13 cellular contexts compared by ENCODE assay signal in the genomic region with DNA sequence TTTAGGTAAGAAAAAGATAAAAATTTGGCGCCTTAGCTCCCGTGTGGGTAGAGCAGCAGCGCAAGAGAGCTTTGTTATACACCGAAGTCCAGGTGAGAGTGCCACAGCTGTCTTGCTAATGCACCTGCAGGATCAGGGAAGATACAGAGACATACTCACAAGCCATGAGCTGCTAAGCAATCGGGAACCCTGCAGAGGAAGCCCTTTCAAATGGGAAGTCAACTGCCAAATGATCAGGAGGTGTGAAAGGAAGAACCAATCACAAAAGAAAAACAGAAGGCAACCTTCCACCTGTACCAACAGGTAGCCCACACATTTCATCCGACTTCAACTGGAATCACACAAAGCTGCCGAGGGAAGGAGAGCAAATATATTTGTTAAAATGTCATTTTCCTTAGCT.
DNase-seq lines count a peak whose midpoint lies in the region; TF ChIP-seq lines count a peak whose summit lies in the region.
"Had no signal": no experiment of that assay in that cellular context is flagged by ENCODE, and none has a peak within 500 bp of the region (broad histone marks: within the 10 kb centered on the region; RNA-seq: fewer than 3 reads in every experiment).

No MANE protein-coding gene starts in this region.

- WGBS in endodermal cell (ENCODE audit: insufficient coverage in 1 of 2, insufficient read length in 1 of 2), 2 experiments = 70 to 85% methylated on average over 4 to 7 of the region's 7 CpGs
- no CpG with 5 or more reads among the region's 7 CpGs for whole genome bisulfite sequencing in iPS DF 6.9 (ENCODE audit: insufficient coverage, insufficient read length)

- DNase-seq in H7 (peak; percentile 12), endodermal cell (peak; percentile 74), iPS DF 6.9 (ENCODE audit: low read depth, low spot score) (peak; percentile 20), PC-9 (no peak), MG63 (no peak), AG08395 (ENCODE audit: low spot score) (no peak)
- no peak for DNase-seq in activated CD4-positive, alpha-beta memory T cell treated with anti-CD3 and anti-CD28 coated beads, Interleukin-2, amount 10 ng/mL, durations not matched to agents 7 days and 5 days
- DNase-seq: BE2C; C1 segment of cervical spinal cord; Caco-2; CD4-positive, CD25-positive, alpha-beta regulatory T cell; GOT3; HCEC 1CT had no signal

- H3K36me3 ChIP-seq in H7 (replicated peaks; ENCODE audit: control insufficient read depth, insufficient read depth, low read length) = no peaks in the 10 kb centered on the region
- H3K36me3 ChIP-seq in endodermal cell (ENCODE audit: control insufficient read depth, insufficient read depth, low read length) = no peaks in the 10 kb centered on the region
- H3K36me3 ChIP-seq in iPS DF 6.9 (ENCODE audit: control insufficient read depth, insufficient read depth, low read length) = no peaks in the 10 kb centered on the region
- H3K36me3 ChIP-seq in PC-9 (ENCODE audit: low read depth) = no peaks in the 10 kb centered on the region
- no peaks in the 10 kb centered on the region for H3K36me3 ChIP-seq in MG63
- H3K36me3 ChIP-seq: BE2C had no signal

- H3K27ac ChIP-seq in endodermal cell (ENCODE audit: low read depth, low read length) (no peak overlapping the region), iPS DF 6.9 (ENCODE audit: low read length) (no peak overlapping the region), PC-9 (no peak overlapping the region)

- intact Hi-C loops in PC-9 (cut with micrococcal nuclease; ENCODE audit: unreplicated experiment) = no loop called here

- no peak overlapping the region for H3K27ac Mint-ChIP-seq in endodermal cell
- no peak overlapping the region for H3K27ac Mint-ChIP-seq in activated CD4-positive, alpha-beta memory T cell treated with anti-CD3 and anti-CD28 coated beads, Interleukin-2, amount 10 ng/mL, durations not matched to agents 7 days and 5 days
- H3K27ac Mint-ChIP-seq: CD4-positive, CD25-positive, alpha-beta regulatory T cell had no signal

- no peaks in the 10 kb centered on the region for H3K36me3 Mint-ChIP-seq in endodermal cell (ENCODE audit: low read depth)
- H3K36me3 Mint-ChIP-seq in activated CD4-positive, alpha-beta memory T cell treated with anti-CD3 and anti-CD28 coated beads, Interleukin-2, amount 10 ng/mL, durations not matched to agents 7 days and 5 days (ENCODE audit: low read depth) = no peaks in the 10 kb centered on the region
- H3K36me3 Mint-ChIP-seq: CD4-positive, CD25-positive, alpha-beta regulatory T cell had no signal

- CTCF ChIA-PET in PC-9 (lab: Charles Lee) = no interaction called here
- CTCF ChIA-PET in activated CD4-positive, alpha-beta memory T cell treated with anti-CD3 and anti-CD28 coated beads, Interleukin-2, amount 10 ng/mL, durations not matched to agents 7 days and 5 days (lab: Charles Lee) = no interaction called here

- no peaks in the 10 kb centered on the region for H3F3A ChIP-seq in PC-9 (ENCODE audit: insufficient read depth, low read depth)

- H3K27me3 Mint-ChIP-seq in endodermal cell (ENCODE audit: insufficient read depth) = peaks cover 6% of the 10 kb centered on the region
- no peaks in the 10 kb centered on the region for H3K27me3 Mint-ChIP-seq in activated CD4-positive, alpha-beta memory T cell treated with anti-CD3 and anti-CD28 coated beads, Interleukin-2, amount 10 ng/mL, durations not matched to agents 7 days and 5 days
- H3K27me3 Mint-ChIP-seq: CD4-positive, CD25-positive, alpha-beta regulatory T cell had no signal

- no peak overlapping the region for H3K4me3 ChIP-seq in H7 (ENCODE audit: insufficient read depth, low read depth, low read length)
- H3K4me3 ChIP-seq in endodermal cell (ENCODE audit: low read length) = no peak overlapping the region
- H3K4me3 ChIP-seq in iPS DF 6.9 (ENCODE audit: low read length) = no peak overlapping the region
- no peak overlapping the region for H3K4me3 ChIP-seq in PC-9
- no peak overlapping the region for H3K4me3 ChIP-seq in MG63

- H3K9me3 ChIP-seq in endodermal cell (ENCODE audit: control insufficient read depth, low read length) (no peaks in the 10 kb centered on the region), iPS DF 6.9 (ENCODE audit: control insufficient read depth, insufficient read depth, low read length) (no peaks in the 10 kb centered on the region), PC-9 (ENCODE audit: insufficient read depth, low read depth) (no peaks in the 10 kb centered on the region), MG63 (no peaks in the 10 kb centered on the region)
- H3K9me3 ChIP-seq: BE2C, Caco-2 had no signal

- H3K4me2 ChIP-seq in PC-9 = no peak overlapping the region

- no peaks in the 10 kb centered on the region for H3K4me1 Mint-ChIP-seq in endodermal cell
- H3K4me1 Mint-ChIP-seq in activated CD4-positive, alpha-beta memory T cell treated with anti-CD3 and anti-CD28 coated beads, Interleukin-2, amount 10 ng/mL, durations not matched to agents 7 days and 5 days = no peaks in the 10 kb centered on the region
- H3K4me1 Mint-ChIP-seq: CD4-positive, CD25-positive, alpha-beta regulatory T cell had no signal

- BruUV-seq in PC-9 (replicated peaks; lab: Mats Ljungman, UMichigan) = no TSS peak

- no peaks in the 10 kb centered on the region for H3K9me2 ChIP-seq in PC-9 (ENCODE audit: insufficient read depth)

- H3K27me3 ChIP-seq in H7 (ENCODE audit: control insufficient read depth, insufficient read depth, low read length) (no peaks in the 10 kb centered on the region), endodermal cell (ENCODE audit: control insufficient read depth, insufficient read depth, low read length, poor library complexity, severe bottlenecking) (no peaks in the 10 kb centered on the region), iPS DF 6.9 (ENCODE audit: control insufficient read depth, insufficient read depth, low read length) (no peaks in the 10 kb centered on the region), PC-9 (ENCODE audit: insufficient read depth, low read depth) (peaks cover 5% of the 10 kb centered on the region), MG63 (no peaks in the 10 kb centered on the region)
- H3K27me3 ChIP-seq: BE2C had no signal

- H3K9me3 Mint-ChIP-seq in endodermal cell = peaks cover 8% of the 10 kb centered on the region
- H3K9me3 Mint-ChIP-seq in activated CD4-positive, alpha-beta memory T cell treated with anti-CD3 and anti-CD28 coated beads, Interleukin-2, amount 10 ng/mL, durations not matched to agents 7 days and 5 days = peaks cover 5% of the 10 kb centered on the region

- no peak for TF ChIP-seq CTCF in endodermal cell (conservative IDR thresholded peaks at IDR 0.05)
- TF ChIP-seq CTCF in PC-9 (conservative IDR thresholded peaks at IDR 0.05) = no peak

- H3K4me1 ChIP-seq in endodermal cell (ENCODE audit: control insufficient read depth, insufficient read depth, low read length) (no peaks in the 10 kb centered on the region), iPS DF 6.9 (ENCODE audit: control insufficient read depth, insufficient read depth, low read length) (no peaks in the 10 kb centered on the region), PC-9 (replicated peaks; ENCODE audit: insufficient read depth) (no peaks in the 10 kb centered on the region)
- H3K4me1 ChIP-seq: BE2C, Caco-2 had no signal

- no peaks in the 10 kb centered on the region for H3K79me2 ChIP-seq in PC-9 (ENCODE audit: low read depth)

- no peak overlapping the region for H3K9ac ChIP-seq in endodermal cell (ENCODE audit: extremely low read depth, low read length, poor library complexity, severe bottlenecking)

- POLR2A ChIA-PET in PC-9 (lab: Charles Lee; ENCODE audit: unreplicated experiment) = no interaction called here
- POLR2A ChIA-PET in activated CD4-positive, alpha-beta memory T cell treated with anti-CD3 and anti-CD28 coated beads, Interleukin-2, amount 10 ng/mL, durations not matched to agents 7 days and 5 days (lab: Charles Lee) = no interaction called here

- H4K20me1 ChIP-seq in PC-9 (ENCODE audit: insufficient read depth) = no peaks in the 10 kb centered on the region

- H3K4me3 Mint-ChIP-seq in endodermal cell = no peak overlapping the region
- H3K4me3 Mint-ChIP-seq in activated CD4-positive, alpha-beta memory T cell treated with anti-CD3 and anti-CD28 coated beads, Interleukin-2, amount 10 ng/mL, durations not matched to agents 7 days and 5 days = no peak overlapping the region
- H3K4me3 Mint-ChIP-seq: CD4-positive, CD25-positive, alpha-beta regulatory T cell had no signal

- H2AFZ ChIP-seq in PC-9 = no peak overlapping the region

Comparison
In these comparisons a context has a peak if more than half of its experiments do, and no peak if none do; other contexts are left out.
1. DNase-seq: peak in H7 (single experiment), endodermal cell (single experiment) and iPS DF 6.9 (single experiment); none in PC-9 (0 of 2), activated CD4-positive, alpha-beta memory T cell treated with anti-CD3 and anti-CD28 coated beads, Interleukin-2, amount 10 ng/mL, durations not matched to agents 7 days and 5 days (single experiment), MG63 (single experiment) and AG08395 (single experiment).